Comparison of ENCODE assay signal across 3 cellular contexts in genomic region chr7:69632280-69632679, GRCh38.
TF ChIP-seq lines count a peak whose summit lies in the region.

No MANE protein-coding gene starts in this region.

TF ChIP-seq in HepG2, 621 proteins besides CTCF, POLR2A, EP300 and RAD21:
- TF ChIP-seq SIN3B (IDR thresholded peaks at IDR 0.05; ENCODE audit: low read length) (no peak), HNRNPK (IDR thresholded peaks at IDR 0.05; ENCODE audit: low read depth, low read length, poor library complexity, severe bottlenecking) (peak; percentile 64)

TF ChIP-seq in K562, 482 proteins besides CTCF, POLR2A, EP300 and RAD21:
- TF ChIP-seq HBP1 (CRISPR knock-in tag; IDR thresholded peaks at IDR 0.05) (no peak), HNRNPK (IDR thresholded peaks at IDR 0.05; ENCODE audit: low read depth, low read length, poor library complexity, severe bottlenecking) (peak; percentile 65)

TF ChIP-seq in SK-N-SH treated with all-trans-retinoic acid at 6 μM for 48 hours, 23 proteins besides CTCF, POLR2A, EP300 and RAD21:
- TF ChIP-seq BACH2 (CRISPR knock-in tag; IDR thresholded peaks at IDR 0.05; ENCODE audit: borderline replicate concordance), result no peak
- TF ChIP-seq TCF4 (CRISPR knock-in tag; IDR thresholded peaks at IDR 0.05; ENCODE audit: borderline replicate concordance), result no peak
- TF ChIP-seq SNAI2 (CRISPR knock-in tag; IDR thresholded peaks at IDR 0.05), result no peak
- no peak for TF ChIP-seq ZNF565 (CRISPR knock-in tag; conservative IDR thresholded peaks at IDR 0.05; ENCODE audit: low read depth)
- no peak for TF ChIP-seq ZNF70 (CRISPR knock-in tag; IDR thresholded peaks at IDR 0.05)
- TF ChIP-seq ARNTL (CRISPR knock-in tag; IDR thresholded peaks at IDR 0.05; ENCODE audit: borderline replicate concordance, low read depth), result no peak
- no peak for TF ChIP-seq ZNF8 (CRISPR knock-in tag; IDR thresholded peaks at IDR 0.05)
- TF ChIP-seq ZC3H10 (CRISPR knock-in tag; IDR thresholded peaks at IDR 0.05), result no peak
- no peak for TF ChIP-seq TSHZ2 (CRISPR knock-in tag; IDR thresholded peaks at IDR 0.05)
- TF ChIP-seq POU6F1 (CRISPR knock-in tag; IDR thresholded peaks at IDR 0.05; ENCODE audit: borderline replicate concordance, low read depth), result no peak
- TF ChIP-seq ESRRG (CRISPR knock-in tag; IDR thresholded peaks at IDR 0.05), result no peak
- no peak for TF ChIP-seq RARB (CRISPR knock-in tag; IDR thresholded peaks at IDR 0.05)
- TF ChIP-seq OSR1 (CRISPR knock-in tag; IDR thresholded peaks at IDR 0.05), result no peak
- no peak for TF ChIP-seq CSDC2 (CRISPR knock-in tag; IDR thresholded peaks at IDR 0.05)
